1 cellular context compared by ENCODE assay signal in genomic region chr2:105399207-105399861, GRCh38.
TF ChIP-seq lines count a peak whose summit lies in the region.

No MANE protein-coding gene starts in this region.

TF ChIP-seq in K562, 482 proteins besides CTCF, POLR2A, EP300 and RAD21 (continued from another document and continues in another):
- no peak for TF ChIP-seq PRDM10 (IDR thresholded peaks at IDR 0.05; ENCODE audit: partially characterized antibody)
- no peak for TF ChIP-seq NUFIP1 (IDR thresholded peaks at IDR 0.05; ENCODE audit: partially characterized antibody)
- TF ChIP-seq MAZ (CRISPR knock-in tag; conservative IDR thresholded peaks at IDR 0.05 in 1 of 2, IDR thresholded peaks at IDR 0.05 in 1 of 2): peak in 1 of 2 experiments; percentile 16; a peak in 1 of 4 replicates
- TF ChIP-seq ZNF384 (IDR thresholded peaks at IDR 0.05; ENCODE audit: low read depth, low read length): no peak
- no peak; the same call in 1 of the 2 replicates for TF ChIP-seq ATF4 (CRISPR knock-in tag; IDR thresholded peaks at IDR 0.05)
- no peak for TF ChIP-seq ZNF134 (CRISPR knock-in tag; conservative IDR thresholded peaks at IDR 0.05)
- no peak for TF ChIP-seq CEBPB (tag; IDR thresholded peaks at IDR 0.05)
- TF ChIP-seq, protein P1, sequence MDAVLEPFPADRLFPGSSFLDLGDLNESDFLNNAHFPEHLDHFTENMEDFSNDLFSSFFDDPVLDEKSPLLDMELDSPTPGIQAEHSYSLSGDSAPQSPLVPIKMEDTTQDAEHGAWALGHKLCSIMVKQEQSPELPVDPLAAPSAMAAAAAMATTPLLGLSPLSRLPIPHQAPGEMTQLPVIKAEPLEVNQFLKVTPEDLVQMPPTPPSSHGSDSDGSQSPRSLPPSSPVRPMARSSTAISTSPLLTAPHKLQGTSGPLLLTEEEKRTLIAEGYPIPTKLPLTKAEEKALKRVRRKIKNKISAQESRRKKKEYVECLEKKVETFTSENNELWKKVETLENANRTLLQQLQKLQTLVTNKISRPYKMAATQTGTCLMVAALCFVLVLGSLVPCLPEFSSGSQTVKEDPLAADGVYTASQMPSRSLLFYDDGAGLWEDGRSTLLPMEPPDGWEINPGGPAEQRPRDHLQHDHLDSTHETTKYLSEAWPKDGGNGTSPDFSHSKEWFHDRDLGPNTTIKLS (IDR thresholded peaks at IDR 0.05; ENCODE audit: borderline replicate concordance, low read depth): peak; percentile 87; the same call in 1 of the 2 replicates
- TF ChIP-seq SMARCA5 (IDR thresholded peaks at IDR 0.05): no peak
- no peak for TF ChIP-seq NR2C1 (IDR thresholded peaks at IDR 0.05)
- 0 out of 2 replicates have a peak, but pooled peaks have one; percentile 21 for TF ChIP-seq NR2C1 (tag; IDR thresholded peaks at IDR 0.05)
- TF ChIP-seq, protein P2, sequence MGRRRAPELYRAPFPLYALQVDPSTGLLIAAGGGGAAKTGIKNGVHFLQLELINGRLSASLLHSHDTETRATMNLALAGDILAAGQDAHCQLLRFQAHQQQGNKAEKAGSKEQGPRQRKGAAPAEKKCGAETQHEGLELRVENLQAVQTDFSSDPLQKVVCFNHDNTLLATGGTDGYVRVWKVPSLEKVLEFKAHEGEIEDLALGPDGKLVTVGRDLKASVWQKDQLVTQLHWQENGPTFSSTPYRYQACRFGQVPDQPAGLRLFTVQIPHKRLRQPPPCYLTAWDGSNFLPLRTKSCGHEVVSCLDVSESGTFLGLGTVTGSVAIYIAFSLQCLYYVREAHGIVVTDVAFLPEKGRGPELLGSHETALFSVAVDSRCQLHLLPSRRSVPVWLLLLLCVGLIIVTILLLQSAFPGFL (CRISPR knock-in tag; IDR thresholded peaks at IDR 0.05): 0 out of 2 replicates have a peak, but pooled peaks have one; percentile 44
- TF ChIP-seq MED1 (CRISPR knock-in tag; IDR thresholded peaks at IDR 0.05; ENCODE audit: borderline replicate concordance): no peak
- TF ChIP-seq, protein P3, sequence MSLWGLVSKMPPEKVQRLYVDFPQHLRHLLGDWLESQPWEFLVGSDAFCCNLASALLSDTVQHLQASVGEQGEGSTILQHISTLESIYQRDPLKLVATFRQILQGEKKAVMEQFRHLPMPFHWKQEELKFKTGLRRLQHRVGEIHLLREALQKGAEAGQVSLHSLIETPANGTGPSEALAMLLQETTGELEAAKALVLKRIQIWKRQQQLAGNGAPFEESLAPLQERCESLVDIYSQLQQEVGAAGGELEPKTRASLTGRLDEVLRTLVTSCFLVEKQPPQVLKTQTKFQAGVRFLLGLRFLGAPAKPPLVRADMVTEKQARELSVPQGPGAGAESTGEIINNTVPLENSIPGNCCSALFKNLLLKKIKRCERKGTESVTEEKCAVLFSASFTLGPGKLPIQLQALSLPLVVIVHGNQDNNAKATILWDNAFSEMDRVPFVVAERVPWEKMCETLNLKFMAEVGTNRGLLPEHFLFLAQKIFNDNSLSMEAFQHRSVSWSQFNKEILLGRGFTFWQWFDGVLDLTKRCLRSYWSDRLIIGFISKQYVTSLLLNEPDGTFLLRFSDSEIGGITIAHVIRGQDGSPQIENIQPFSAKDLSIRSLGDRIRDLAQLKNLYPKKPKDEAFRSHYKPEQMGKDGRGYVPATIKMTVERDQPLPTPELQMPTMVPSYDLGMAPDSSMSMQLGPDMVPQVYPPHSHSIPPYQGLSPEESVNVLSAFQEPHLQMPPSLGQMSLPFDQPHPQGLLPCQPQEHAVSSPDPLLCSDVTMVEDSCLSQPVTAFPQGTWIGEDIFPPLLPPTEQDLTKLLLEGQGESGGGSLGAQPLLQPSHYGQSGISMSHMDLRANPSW (CRISPR knock-in tag; IDR thresholded peaks at IDR 0.05): no peak
- TF ChIP-seq TFAM (CRISPR knock-in tag; conservative IDR thresholded peaks at IDR 0.05): no peak
- TF ChIP-seq TBL1XR1 (IDR thresholded peaks at IDR 0.05; ENCODE audit: low read length in 2 of 2): no peak
- TF ChIP-seq, protein P4, sequence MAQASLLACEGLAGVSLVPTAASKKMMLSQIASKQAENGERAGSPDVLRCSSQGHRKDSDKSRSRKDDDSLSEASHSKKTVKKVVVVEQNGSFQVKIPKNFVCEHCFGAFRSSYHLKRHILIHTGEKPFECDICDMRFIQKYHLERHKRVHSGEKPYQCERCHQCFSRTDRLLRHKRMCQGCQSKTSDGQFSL (CRISPR knock-in tag; IDR thresholded peaks at IDR 0.05): no peak
- TF ChIP-seq, protein P4 (tag; IDR thresholded peaks at IDR 0.05): no peak
- no peak for TF ChIP-seq GATAD2A (IDR thresholded peaks at IDR 0.05)
- peak; percentile 76; the same call in 1 of the 2 replicates for TF ChIP-seq DMBX1 (CRISPR knock-in tag; IDR thresholded peaks at IDR 0.05; ENCODE audit: borderline replicate concordance)
- TF ChIP-seq CTBP1 (IDR thresholded peaks at IDR 0.05; ENCODE audit: borderline replicate concordance): 0 out of 2 replicates have a peak, but pooled peaks have one; percentile 12
- peak; percentile 4; the same call in 1 of the 2 replicates for TF ChIP-seq FOXP1 (CRISPR knock-in tag; IDR thresholded peaks at IDR 0.05)
- TF ChIP-seq ZBED1 (IDR thresholded peaks at IDR 0.05): no peak
- TF ChIP-seq PML (IDR thresholded peaks at IDR 0.05; ENCODE audit: low read length): no peak
- no peak for TF ChIP-seq MXI1 (IDR thresholded peaks at IDR 0.05; ENCODE audit: low read depth, low read length)
- TF ChIP-seq ZNF766 (CRISPR knock-in tag; conservative IDR thresholded peaks at IDR 0.05): no peak; the same call in 1 of the 2 replicates
- TF ChIP-seq, protein P5, sequence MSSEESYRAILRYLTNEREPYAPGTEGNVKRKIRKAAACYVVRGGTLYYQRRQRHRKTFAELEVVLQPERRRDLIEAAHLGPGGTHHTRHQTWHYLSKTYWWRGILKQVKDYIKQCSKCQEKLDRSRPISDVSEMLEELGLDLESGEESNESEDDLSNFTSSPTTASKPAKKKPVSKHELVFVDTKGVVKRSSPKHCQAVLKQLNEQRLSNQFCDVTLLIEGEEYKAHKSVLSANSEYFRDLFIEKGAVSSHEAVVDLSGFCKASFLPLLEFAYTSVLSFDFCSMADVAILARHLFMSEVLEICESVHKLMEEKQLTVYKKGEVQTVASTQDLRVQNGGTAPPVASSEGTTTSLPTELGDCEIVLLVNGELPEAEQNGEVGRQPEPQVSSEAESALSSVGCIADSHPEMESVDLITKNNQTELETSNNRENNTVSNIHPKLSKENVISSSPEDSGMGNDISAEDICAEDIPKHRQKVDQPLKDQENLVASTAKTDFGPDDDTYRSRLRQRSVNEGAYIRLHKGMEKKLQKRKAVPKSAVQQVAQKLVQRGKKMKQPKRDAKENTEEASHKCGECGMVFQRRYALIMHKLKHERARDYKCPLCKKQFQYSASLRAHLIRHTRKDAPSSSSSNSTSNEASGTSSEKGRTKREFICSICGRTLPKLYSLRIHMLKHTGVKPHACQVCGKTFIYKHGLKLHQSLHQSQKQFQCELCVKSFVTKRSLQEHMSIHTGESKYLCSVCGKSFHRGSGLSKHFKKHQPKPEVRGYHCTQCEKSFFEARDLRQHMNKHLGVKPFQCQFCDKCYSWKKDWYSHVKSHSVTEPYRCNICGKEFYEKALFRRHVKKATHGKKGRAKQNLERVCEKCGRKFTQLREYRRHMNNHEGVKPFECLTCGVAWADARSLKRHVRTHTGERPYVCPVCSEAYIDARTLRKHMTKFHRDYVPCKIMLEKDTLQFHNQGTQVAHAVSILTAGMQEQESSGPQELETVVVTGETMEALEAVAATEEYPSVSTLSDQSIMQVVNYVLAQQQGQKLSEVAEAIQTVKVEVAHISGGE (CRISPR knock-in tag; IDR thresholded peaks at IDR 0.05): peak in 1 of 3 experiments; percentile 8; a peak in 1 of 6 replicates
- no peak for TF ChIP-seq MEF2D (tag; conservative IDR thresholded peaks at IDR 0.05; ENCODE audit: low read depth)
- no peak for TF ChIP-seq ZNF23 (CRISPR knock-in tag; IDR thresholded peaks at IDR 0.05)
- no peak for TF ChIP-seq NCOA2 (IDR thresholded peaks at IDR 0.05; ENCODE audit: partially characterized antibody in 2 of 2)
- 0 out of 2 replicates have a peak, but pooled peaks have one; percentile 70 for TF ChIP-seq MTA3 (IDR thresholded peaks at IDR 0.05; ENCODE audit: borderline replicate concordance)
- 0 out of 2 replicates have a peak, but pooled peaks have one; percentile 74 for TF ChIP-seq SMAD4 (CRISPR knock-in tag; conservative IDR thresholded peaks at IDR 0.05)
- TF ChIP-seq, protein P6, sequence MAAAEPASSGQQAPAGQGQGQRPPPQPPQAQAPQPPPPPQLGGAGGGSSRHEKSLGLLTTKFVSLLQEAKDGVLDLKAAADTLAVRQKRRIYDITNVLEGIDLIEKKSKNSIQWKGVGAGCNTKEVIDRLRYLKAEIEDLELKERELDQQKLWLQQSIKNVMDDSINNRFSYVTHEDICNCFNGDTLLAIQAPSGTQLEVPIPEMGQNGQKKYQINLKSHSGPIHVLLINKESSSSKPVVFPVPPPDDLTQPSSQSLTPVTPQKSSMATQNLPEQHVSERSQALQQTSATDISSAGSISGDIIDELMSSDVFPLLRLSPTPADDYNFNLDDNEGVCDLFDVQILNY (CRISPR knock-in tag; IDR thresholded peaks at IDR 0.05): no peak
- TF ChIP-seq CBFB (CRISPR knock-in tag; IDR thresholded peaks at IDR 0.05): no peak
- no peak for TF ChIP-seq JUN (IDR thresholded peaks at IDR 0.05; ENCODE audit: borderline replicate concordance, low read depth, low read length)
- no peak for TF ChIP-seq JUN (CRISPR knock-in tag; IDR thresholded peaks at IDR 0.05; ENCODE audit: borderline replicate concordance)
- TF ChIP-seq C11orf30 (IDR thresholded peaks at IDR 0.05; ENCODE audit: low read depth): peak; percentile 91
- no peak for TF ChIP-seq TAF7 (tag; IDR thresholded peaks at IDR 0.05)
- no peak for TF ChIP-seq NFIX (CRISPR knock-in tag; IDR thresholded peaks at IDR 0.05; ENCODE audit: low read depth)
- no peak for TF ChIP-seq SRSF3 (IDR thresholded peaks at IDR 0.05; ENCODE audit: insufficient read depth, low read length)
- peak; percentile 52; the same call in 1 of the 2 replicates for TF ChIP-seq ZNF41 (CRISPR knock-in tag; conservative IDR thresholded peaks at IDR 0.05)
- TF ChIP-seq CBX3 (IDR thresholded peaks at IDR 0.05; ENCODE audit: borderline replicate concordance in 1 of 2, low read length in 2 of 2): peak in 1 of 2 experiments; percentile 18; a peak in 1 of 3 replicates
- TF ChIP-seq PYGO2 (tag; IDR thresholded peaks at IDR 0.05): no peak
- TF ChIP-seq ZNF212 (CRISPR knock-in tag; IDR thresholded peaks at IDR 0.05): no peak
- peak; percentile 100 for TF ChIP-seq L3MBTL2 (IDR thresholded peaks at IDR 0.05)
- no peak for TF ChIP-seq SUPT5H (IDR thresholded peaks at IDR 0.05)
- TF ChIP-seq HDAC3 (IDR thresholded peaks at IDR 0.05; ENCODE audit: borderline replicate concordance, partially characterized antibody): no peak
- 0 out of 2 replicates have a peak, but pooled peaks have one; percentile 6 for TF ChIP-seq CXXC5 (CRISPR knock-in tag; IDR thresholded peaks at IDR 0.05)
- no peak for TF ChIP-seq SREBF1 (IDR thresholded peaks at IDR 0.05; ENCODE audit: borderline replicate concordance, low read depth, low read length)
- no peak for TF ChIP-seq ZNF655 (CRISPR knock-in tag; IDR thresholded peaks at IDR 0.05)
- TF ChIP-seq ZKSCAN3 (CRISPR knock-in tag; IDR thresholded peaks at IDR 0.05): no peak
- no peak for TF ChIP-seq NCOA4 (IDR thresholded peaks at IDR 0.05; ENCODE audit: partially characterized antibody)
- no peak for TF ChIP-seq NBN (IDR thresholded peaks at IDR 0.05; ENCODE audit: low read depth)
- TF ChIP-seq ZKSCAN8 (CRISPR knock-in tag; IDR thresholded peaks at IDR 0.05): no peak
- TF ChIP-seq MTA2 (IDR thresholded peaks at IDR 0.05; ENCODE audit: low read depth): no peak
- TF ChIP-seq CHD4 (IDR thresholded peaks at IDR 0.05; ENCODE audit: insufficient read depth, insufficient replicate concordance, low read depth, low read length, poor library complexity, severe bottlenecking): no peak
